ENCODE assay signal across 23 cellular contexts in genomic region chr5:115621365-115621900, GRCh38. TPM values are rescaled to one million over a fixed set of nuclear protein-coding genes. Genes with fewer than 3 reads are reported as not detected.
DNase-seq lines count a peak whose midpoint lies in the region; ATAC-seq, FAIRE-seq and TF ChIP-seq lines count a peak whose summit lies in the region.
"Had no signal": no experiment of that assay in that cellular context is flagged by ENCODE, and none has a peak within 500 bp of the region (broad histone marks: within the 10 kb centered on the region; RNA-seq: fewer than 3 reads in every experiment).

No MANE protein-coding gene starts in this region.

- POLR2A ChIA-PET in activated CD8-positive, alpha-beta T cell treated with anti-CD3 and anti-CD28 coated beads for 36 hours (lab: Charles Lee), result no interaction called here
- POLR2A ChIA-PET in activated CD8-positive, alpha-beta T cell treated with anti-CD3 and anti-CD28 coated beads, Interleukin-2, amount 10 ng/mL, durations not matched to agents 7 days and 5 days (lab: Charles Lee), result no interaction called here
- POLR2A ChIA-PET in endothelial cell of umbilical vein (lab: Charles Lee), result no interaction called here

- H3K4me2 ChIP-seq in endothelial cell of umbilical vein (ENCODE audit: insufficient read depth, low read length), result no peak overlapping the region

- H3K27me3 ChIP-seq in endothelial cell of umbilical vein (ENCODE audit: control insufficient read depth in 2 of 2, insufficient read depth in 2 of 2, low read length in 2 of 2) (no peaks in the 10 kb centered on the region), psoas muscle (ENCODE audit: insufficient read depth in 3 of 3, low read length in 2 of 3) (no peaks in the 10 kb centered on the region)
- H3K27me3 ChIP-seq: brain microvascular endothelial cell, tibial nerve had no signal

- peaks cover 29% of the 10 kb centered on the region for H3K36me3 Mint-ChIP-seq in activated CD8-positive, alpha-beta T cell treated with anti-CD3 and anti-CD28 coated beads for 36 hours (ENCODE audit: low read depth)
- H3K36me3 Mint-ChIP-seq in activated CD8-positive, alpha-beta T cell treated with anti-CD3 and anti-CD28 coated beads, Interleukin-2, amount 10 ng/mL, durations not matched to agents 7 days and 5 days (ENCODE audit: low read depth), result peaks cover 54% of the 10 kb centered on the region
- H3K36me3 Mint-ChIP-seq in T-helper 17 cell (ENCODE audit: low read depth), result peaks cover 8% of the 10 kb centered on the region

- H3K4me3 ChIP-seq in endothelial cell of umbilical vein (replicated peaks in 1 of 3; ENCODE audit: insufficient read depth in 1 of 3, low read depth in 1 of 3, low read length in 3 of 3), result no peak overlapping the region
- H3K4me3 ChIP-seq in psoas muscle, result no peak overlapping the region
- H3K4me3 ChIP-seq: PC-9, prostate gland, skin epidermis, tibial nerve had no signal

- 66 to 76% (median 68%) methylated on average over 4 of the region's 4 CpGs for WGBS in psoas muscle, 3 donors

- no peak for DNase-seq in activated CD8-positive, alpha-beta T cell treated with anti-CD3 and anti-CD28 coated beads for 36 hours
- no peak for DNase-seq in activated CD8-positive, alpha-beta T cell treated with anti-CD3 and anti-CD28 coated beads, Interleukin-2, amount 10 ng/mL, durations not matched to agents 7 days and 5 days
- DNase-seq in T-helper 17 cell, result no peak
- peak; percentile 22 for DNase-seq in endothelial cell of umbilical vein (ENCODE audit: low read depth, low spot score)
- no peak for DNase-seq in psoas muscle
- DNase-seq in epidermal melanocyte (ENCODE audit: insufficient read length, low spot score), result no peak
- DNase-seq: activated CD4-positive, CD25-positive, alpha-beta regulatory T cell treated with anti-CD3 and anti-CD28 coated beads, Interleukin-2, amount 50 U/mL, for 72 hours; brain microvascular endothelial cell; effector memory CD8-positive, alpha-beta T cell; left colon; NCI-H1092 treated with DMSO at 0.1 percent for 48 hours; NCI-H2081; NCI-H446; PC-9; SHP77; stimulated activated naive CD4-positive, alpha-beta T cell treated with Interleukin-2 at 50 U/mL for 16 hours had no signal

- peaks cover 69% of the 10 kb centered on the region for H3K79me2 ChIP-seq in endothelial cell of umbilical vein (ENCODE audit: control insufficient read depth, insufficient read depth, low read length)

- H3K4me3 Mint-ChIP-seq in activated CD8-positive, alpha-beta T cell treated with anti-CD3 and anti-CD28 coated beads for 36 hours, result no peak overlapping the region
- H3K4me3 Mint-ChIP-seq in activated CD8-positive, alpha-beta T cell treated with anti-CD3 and anti-CD28 coated beads, Interleukin-2, amount 10 ng/mL, durations not matched to agents 7 days and 5 days, result no peak overlapping the region
- peak overlapping the region; percentile 55 for H3K4me3 Mint-ChIP-seq in T-helper 17 cell
- H3K4me3 Mint-ChIP-seq: effector memory CD8-positive, alpha-beta T cell had no signal

- peaks cover 2% of the 10 kb centered on the region for H3K9me1 ChIP-seq in endothelial cell of umbilical vein (replicated peaks; ENCODE audit: control insufficient read depth, extremely low read depth, insufficient read depth, low read length)

- BruUV-seq in endothelial cell of umbilical vein (replicated peaks; lab: Mats Ljungman, UMichigan), result no TSS peak

- peaks cover 27% of the 10 kb centered on the region for H3K4me1 ChIP-seq in endothelial cell of umbilical vein (ENCODE audit: control insufficient read depth, extremely low read depth, insufficient read depth, low read length)
- H3K4me1 ChIP-seq in psoas muscle, result peaks cover 33% of the 10 kb centered on the region
- H3K4me1 ChIP-seq: prostate gland had no signal

- H3K36me3 ChIP-seq in endothelial cell of umbilical vein (ENCODE audit: control insufficient read depth in 2 of 2, extremely low read depth in 1 of 2, insufficient read depth in 2 of 2, low read length in 2 of 2) (peaks cover 0 to 10% of the 10 kb centered on the region in 2 experiments), psoas muscle (ENCODE audit: insufficient read depth in 1 of 2, low read depth in 1 of 2) (peaks cover 4 to 52% of the 10 kb centered on the region in 2 donors)

- TF ChIP-seq POLR2A in endothelial cell of umbilical vein (IDR thresholded peaks at IDR 0.05; ENCODE audit: low read depth, low read length), result no peak

- no peak for TF ChIP-seq CTCF in activated CD8-positive, alpha-beta T cell treated with anti-CD3 and anti-CD28 coated beads for 36 hours (IDR thresholded peaks at IDR 0.05)
- TF ChIP-seq CTCF in endothelial cell of umbilical vein (IDR thresholded peaks at IDR 0.05; ENCODE audit: extremely low read depth in 1 of 2, insufficient read depth in 1 of 2, low read depth in 1 of 2, low read length in 2 of 2), result no peak
- no peak for TF ChIP-seq CTCF in psoas muscle (IDR thresholded peaks at IDR 0.05)

- dilution Hi-C loops in endothelial cell of umbilical vein (cut with MboI; ENCODE audit: extremely low pct_ligation_motif_present, low sequenced_read_pairs), result no loop called here

- no peaks in the 10 kb centered on the region for H3K27me3 Mint-ChIP-seq in activated CD8-positive, alpha-beta T cell treated with anti-CD3 and anti-CD28 coated beads for 36 hours
- no peaks in the 10 kb centered on the region for H3K27me3 Mint-ChIP-seq in activated CD8-positive, alpha-beta T cell treated with anti-CD3 and anti-CD28 coated beads, Interleukin-2, amount 10 ng/mL, durations not matched to agents 7 days and 5 days (ENCODE audit: low read depth)
- H3K27me3 Mint-ChIP-seq in T-helper 17 cell, result no peaks in the 10 kb centered on the region
- H3K27me3 Mint-ChIP-seq: effector memory CD8-positive, alpha-beta T cell had no signal

- peak overlapping the region; percentile 69 for H3K27ac Mint-ChIP-seq in activated CD8-positive, alpha-beta T cell treated with anti-CD3 and anti-CD28 coated beads for 36 hours
- no peak overlapping the region for H3K27ac Mint-ChIP-seq in activated CD8-positive, alpha-beta T cell treated with anti-CD3 and anti-CD28 coated beads, Interleukin-2, amount 10 ng/mL, durations not matched to agents 7 days and 5 days
- H3K27ac Mint-ChIP-seq in T-helper 17 cell, result peak overlapping the region; percentile 81

- no peaks in the 10 kb centered on the region for H4K20me1 ChIP-seq in endothelial cell of umbilical vein (replicated peaks; ENCODE audit: control insufficient read depth, extremely low read depth, insufficient read depth, low read length)

- peaks cover 27% of the 10 kb centered on the region for H3K4me1 Mint-ChIP-seq in activated CD8-positive, alpha-beta T cell treated with anti-CD3 and anti-CD28 coated beads for 36 hours (ENCODE audit: low read depth)
- peaks cover 24% of the 10 kb centered on the region for H3K4me1 Mint-ChIP-seq in activated CD8-positive, alpha-beta T cell treated with anti-CD3 and anti-CD28 coated beads, Interleukin-2, amount 10 ng/mL, durations not matched to agents 7 days and 5 days (ENCODE audit: low read depth)
- H3K4me1 Mint-ChIP-seq in T-helper 17 cell, result peaks cover 29% of the 10 kb centered on the region

- H3K9ac ChIP-seq in endothelial cell of umbilical vein (replicated peaks; ENCODE audit: extremely low read depth, insufficient read depth, low read length), result no peak overlapping the region

- H3K9me3 ChIP-seq in T-helper 17 cell (ENCODE audit: control insufficient read depth, low read length, poor library complexity, severe bottlenecking) (no peaks in the 10 kb centered on the region), endothelial cell of umbilical vein (replicated peaks; ENCODE audit: control insufficient read depth, insufficient read depth, low read length) (no peaks in the 10 kb centered on the region), psoas muscle (no peaks in the 10 kb centered on the region)
- H3K9me3 ChIP-seq: prostate gland, tibial nerve had no signal

- intact Hi-C loops in activated CD8-positive, alpha-beta T cell treated with anti-CD3 and anti-CD28 coated beads for 36 hours (cut with micrococcal nuclease), result loop anchor here (5.0 kb wide), 1 partner anchor 74 kb away; no protein-coding TSS in a partner anchor
- intact Hi-C loops in endothelial cell of umbilical vein (cut with micrococcal nuclease) (no loop called here), psoas muscle (cut with DNase I) (no loop called here)

- H3K9me3 Mint-ChIP-seq in activated CD8-positive, alpha-beta T cell treated with anti-CD3 and anti-CD28 coated beads for 36 hours, result no peaks in the 10 kb centered on the region
- no peaks in the 10 kb centered on the region for H3K9me3 Mint-ChIP-seq in activated CD8-positive, alpha-beta T cell treated with anti-CD3 and anti-CD28 coated beads, Interleukin-2, amount 10 ng/mL, durations not matched to agents 7 days and 5 days (ENCODE audit: insufficient read depth)
- H3K9me3 Mint-ChIP-seq: effector memory CD8-positive, alpha-beta T cell had no signal

- no peak for FAIRE-seq in endothelial cell of umbilical vein (lab: Jason Lieb, UNC)
- FAIRE-seq: A204.1 had no signal

- H2AFZ ChIP-seq in endothelial cell of umbilical vein (ENCODE audit: low read depth, low read length), result no peak overlapping the region
- H2AFZ ChIP-seq: PC-9 had no signal

- H3K27ac ChIP-seq in endothelial cell of umbilical vein (ENCODE audit: insufficient read depth, low read depth, low read length) (no peak overlapping the region), psoas muscle (peak overlapping the region; percentile 27)
- H3K27ac ChIP-seq: brain microvascular endothelial cell, PC-9, prostate gland, skin epidermis, tibial nerve had no signal

- no peak for ATAC-seq in activated CD8-positive, alpha-beta T cell treated with anti-CD3 and anti-CD28 coated beads for 36 hours
- no peak for ATAC-seq in activated CD8-positive, alpha-beta T cell treated with anti-CD3 and anti-CD28 coated beads, Interleukin-2, amount 10 ng/mL, durations not matched to agents 7 days and 5 days
- ATAC-seq in T-helper 17 cell, result no peak
- ATAC-seq in psoas muscle, result no peak
- ATAC-seq in GM19395 (IDR thresholded peaks at IDR 0.05; ENCODE audit: unreplicated experiment), result no peak
- ATAC-seq in GM18867 (IDR thresholded peaks at IDR 0.05; ENCODE audit: unreplicated experiment), result no peak
- ATAC-seq: effector memory CD8-positive, alpha-beta T cell; left colon had no signal

- CTCF ChIA-PET in activated CD8-positive, alpha-beta T cell treated with anti-CD3 and anti-CD28 coated beads for 36 hours (lab: Charles Lee), result no interaction called here
- CTCF ChIA-PET in activated CD8-positive, alpha-beta T cell treated with anti-CD3 and anti-CD28 coated beads, Interleukin-2, amount 10 ng/mL, durations not matched to agents 7 days and 5 days (lab: Charles Lee), result interaction anchor here (1.0 kb wide), 1 partner anchor 13 kb away, joined by 4 read pairs; no protein-coding TSS in a partner anchor
- CTCF ChIA-PET in endothelial cell of umbilical vein (lab: Charles Lee), result interaction anchor here (1.0 kb wide), 1 partner anchor 312 kb away, joined by 3 read pairs; no protein-coding TSS in a partner anchor

RNA-seq across cellular contexts. Expression of gene TMED7, which starts 4.4 kb away (rescaled TPM):
- 10 to 100 TPM; 39.9 to 44.6 TPM for total RNA-seq in activated CD8-positive, alpha-beta T cell treated with anti-CD3 and anti-CD28 coated beads for 36 hours
- total RNA-seq in activated CD8-positive, alpha-beta T cell treated with anti-CD3 and anti-CD28 coated beads, Interleukin-2, amount 10 ng/mL, durations not matched to agents 7 days and 5 days, result 10 to 100 TPM; 40.5 to 48.9 TPM
- total RNA-seq in T-helper 17 cell, result 10 to 100 TPM; 49.0 to 53.7 TPM
- 101 TPM in 2 replicates for total RNA-seq in endothelial cell of umbilical vein
- polyA plus RNA-seq in endothelial cell of umbilical vein, result 57.6 and 125 TPM in 2 replicates
- polyA plus RNA-seq in endothelial cell of umbilical vein (2011; cell fraction: cytosol; rRNA removed), result 34.2 and 50.6 TPM in 2 replicates
- polyA plus RNA-seq in endothelial cell of umbilical vein (2011; cell fraction: nucleus; rRNA removed), result 18.8 and 20.7 TPM in 2 replicates
- polyA plus RNA-seq in endothelial cell of umbilical vein (2012), result 42.5 and 53.4 TPM in 2 replicates
- polyA minus RNA-seq in endothelial cell of umbilical vein, result 41.8 and 47.0 TPM in 2 replicates
- 36.3 TPM for polyA minus RNA-seq in endothelial cell of umbilical vein (2011; cell fraction: cytosol; rRNA and poly(A)+ RNA removed)
- polyA minus RNA-seq in endothelial cell of umbilical vein (2011; cell fraction: nucleus; rRNA and poly(A)+ RNA removed), result 34.1 and 43.8 TPM in 2 replicates
- total RNA-seq in psoas muscle, result 10 to 100 TPM; 34.2 to 59.0 (median 40.6) TPM
- 10 to 100 TPM; 18.3 to 33.5 (median 28.2) TPM for polyA plus RNA-seq in psoas muscle

RNA-seq across cellular contexts. Expression of gene TICAM2, which starts 19.2 kb away (rescaled TPM):
- total RNA-seq in activated CD8-positive, alpha-beta T cell treated with anti-CD3 and anti-CD28 coated beads for 36 hours, result under 1 TPM; 0.27 to 0.96 TPM
- total RNA-seq in activated CD8-positive, alpha-beta T cell treated with anti-CD3 and anti-CD28 coated beads, Interleukin-2, amount 10 ng/mL, durations not matched to agents 7 days and 5 days, result under 1 TPM; 0.47 to 0.55 TPM
- total RNA-seq in T-helper 17 cell (under 1 TPM; 0.52 to 0.90 TPM), endothelial cell of umbilical vein (3.2 and 3.5 TPM in 2 replicates), psoas muscle (1 to 10 TPM; 1.2 to 4.9 (median 1.7) TPM)
- polyA plus RNA-seq in endothelial cell of umbilical vein (0.10 and 0.18 TPM in 2 replicates), psoas muscle (1 to 10 TPM in 2 of 3 donors, under 1 TPM in 1; 0.63 to 2.9 (median 1.3) TPM)
- 0.06 and 0.30 TPM in 2 replicates for polyA plus RNA-seq in endothelial cell of umbilical vein (2011; cell fraction: cytosol; rRNA removed)
- polyA plus RNA-seq in endothelial cell of umbilical vein (2011; cell fraction: nucleus; rRNA removed), result 0.11 and 0.22 TPM in 2 replicates
- polyA plus RNA-seq in endothelial cell of umbilical vein (2012), result 1.3 and 2.5 TPM in 2 replicates
- polyA minus RNA-seq in endothelial cell of umbilical vein, result 0.13 TPM in 1 of 2 replicates, not detected in the other
- polyA minus RNA-seq in endothelial cell of umbilical vein (2011; cell fraction: cytosol; rRNA and poly(A)+ RNA removed), result not detected
- polyA minus RNA-seq in endothelial cell of umbilical vein (2011; cell fraction: nucleus; rRNA and poly(A)+ RNA removed), result 0.63 and 0.77 TPM in 2 replicates
- polyA plus RNA-seq: neural cell had no signal
